15 cellular contexts compared by ENCODE assay signal in genomic region chr11:11965656-11966353, GRCh38. TPM values are rescaled to one million over a fixed set of nuclear protein-coding genes. Genes with fewer than 3 reads are reported as not detected.
"Had no signal": no experiment of that assay in that cellular context is flagged by ENCODE, and none has a peak within 500 bp of the region (broad histone marks: within the 10 kb centered on the region; RNA-seq: fewer than 3 reads in every experiment).

No MANE protein-coding gene starts in this region.

- H3K36me3 ChIP-seq: brain microvascular endothelial cell, neural progenitor cell, pancreas, transverse colon had no signal

- H3K27ac Mint-ChIP-seq: activated CD4-positive, alpha-beta T cell treated with anti-CD3 and anti-CD28 coated beads, Interleukin-2, amount 10 ng/mL, durations not matched to agents 7 days and 5 days; activated naive CD8-positive, alpha-beta T cell treated with anti-CD3 and anti-CD28 coated beads for 36 hours; WTC11 had no signal

- H3K27me3 ChIP-seq: brain microvascular endothelial cell, foreskin keratinocyte, heart right ventricle, neural progenitor cell, pancreas, transverse colon had no signal

- H3K4me3 ChIP-seq: heart right ventricle, neural progenitor cell, pancreas, smooth muscle cell, transverse colon had no signal

- H3K36me3 Mint-ChIP-seq: WTC11 had no signal

- H3K4me3 Mint-ChIP-seq: activated CD4-positive, alpha-beta T cell treated with anti-CD3 and anti-CD28 coated beads, Interleukin-2, amount 10 ng/mL, durations not matched to agents 7 days and 5 days; activated naive CD8-positive, alpha-beta T cell treated with anti-CD3 and anti-CD28 coated beads for 36 hours; activated T-cell treated with anti-CD3 and anti-CD28 coated beads, Interleukin-2, amount 50 U/mL, for 4 hours; neural progenitor cell; WTC11 had no signal

- DNase-seq: activated CD4-positive, alpha-beta T cell treated with anti-CD3 and anti-CD28 coated beads, Interleukin-2, amount 10 ng/mL, durations not matched to agents 7 days and 5 days; activated gamma-delta T cell treated with Interleukin-2 at 50 U/mL for 16 hours; activated naive CD8-positive, alpha-beta T cell treated with anti-CD3 and anti-CD28 coated beads for 36 hours; activated T-cell treated with anti-CD3 and anti-CD28 coated beads, Interleukin-2, amount 50 U/mL, for 4 hours; brain microvascular endothelial cell; foreskin keratinocyte; SK-N-SH; stimulated activated naive CD4-positive, alpha-beta T cell; T-helper 1 cell; transverse colon had no signal

- H3K4me1 ChIP-seq: foreskin keratinocyte, pancreas had no signal

- H3K9me3 ChIP-seq: pancreas, SK-N-SH, transverse colon had no signal

- H3K27ac ChIP-seq: brain microvascular endothelial cell, foreskin keratinocyte, neural progenitor cell, pancreas, transverse colon had no signal

- H3K9me3 Mint-ChIP-seq: activated naive CD8-positive, alpha-beta T cell treated with anti-CD3 and anti-CD28 coated beads for 36 hours; activated T-cell treated with anti-CD3 and anti-CD28 coated beads, Interleukin-2, amount 50 U/mL, for 4 hours; neural progenitor cell had no signal

RNA-seq across cellular contexts. Expression of gene DKK3, which starts 42.6 kb away (rescaled TPM):
- total RNA-seq: activated CD4-positive, alpha-beta T cell treated with anti-CD3 and anti-CD28 coated beads, Interleukin-2, amount 10 ng/mL, durations not matched to agents 7 days and 5 days had no signal
